ENCODE assay signal across 8 cellular contexts in genomic region chr19:1206063-1206732, GRCh38. TPM values are rescaled to one million over a fixed set of nuclear protein-coding genes. Genes with fewer than 3 reads are reported as not detected.
DNase-seq lines count a peak whose midpoint lies in the region; ATAC-seq and TF ChIP-seq lines count a peak whose summit lies in the region.

No MANE protein-coding gene starts in this region.

- H3K23ac ChIP-seq in mesenchymal stem cell (ENCODE audit: low read length in 2 of 2) = no peak overlapping the region

- TF ChIP-seq CTCF in brain microvascular endothelial cell (IDR thresholded peaks at IDR 0.05; ENCODE audit: low read depth, low read length, missing control alignments) = no peak
- TF ChIP-seq CTCF in uterus (IDR thresholded peaks at IDR 0.05) = no peak

- no peaks in the 10 kb centered on the region for H3K27me3 ChIP-seq in brain microvascular endothelial cell (replicated peaks)
- H3K27me3 ChIP-seq in mesenchymal stem cell (ENCODE audit: control insufficient read depth in 1 of 2, insufficient read depth in 1 of 2, low read length in 2 of 2) = no peaks in the 10 kb centered on the region
- H3K27me3 ChIP-seq in uterus = no peaks in the 10 kb centered on the region

- peak overlapping the region; percentile 93 for H2BK5ac ChIP-seq in mesenchymal stem cell (ENCODE audit: low read depth, low read length, poor library complexity, severe bottlenecking)

- peak overlapping the region; percentile 59 to 72 for H3K18ac ChIP-seq in mesenchymal stem cell (ENCODE audit: low read depth in 1 of 2, low read length in 2 of 2)

- H3K36me3 ChIP-seq in brain microvascular endothelial cell (replicated peaks) = peaks cover 3% of the 10 kb centered on the region
- peaks cover 6 to 26% of the 10 kb centered on the region in 2 experiments for H3K36me3 ChIP-seq in mesenchymal stem cell (ENCODE audit: control insufficient read depth in 1 of 2, insufficient read depth in 2 of 2, low read depth in 1 of 2, low read length in 2 of 2)
- H3K36me3 ChIP-seq in uterus = no peaks in the 10 kb centered on the region

- H4K8ac ChIP-seq in mesenchymal stem cell (ENCODE audit: low read length) = no peak overlapping the region

- H2AK5ac ChIP-seq in mesenchymal stem cell (ENCODE audit: low read length, severe bottlenecking) = no peak overlapping the region

- peak; percentile 18 for DNase-seq in stimulated activated CD4-positive, alpha-beta T cell treated with anti-CD3 and anti-CD28 coated beads, Interleukin-4, amount 100 ng/mL, for 1 hour
- DNase-seq in stimulated activated CD4-positive, alpha-beta T cell treated with anti-CD3 and anti-CD28 coated beads, Interleukin-12 subunit alpha, Interleukin-12 subunit beta, amount 100 ng/mL, for 4 hours = no peak
- DNase-seq in brain microvascular endothelial cell = no peak
- DNase-seq in mesenchymal stem cell = no peak
- DNase-seq in uterus = no peak
- DNase-seq in COLO829 (ENCODE audit: low spot score) = no peak
- no peak for DNase-seq in caudate nucleus (lab: John Stamatoyannopoulos, UW)

- H3K9me3 ChIP-seq in mesenchymal stem cell (ENCODE audit: control insufficient read depth, low read length) (no peaks in the 10 kb centered on the region), uterus (no peaks in the 10 kb centered on the region)

- peaks cover 4% of the 10 kb centered on the region for H3K79me1 ChIP-seq in mesenchymal stem cell (replicated peaks; ENCODE audit: low read length, poor library complexity, severe bottlenecking)

- TF ChIP-seq POLR2A in uterus (IDR thresholded peaks at IDR 0.05) = no peak

- in situ Hi-C loops in brain microvascular endothelial cell (cut with HindIII; ENCODE audit: low pct_ligation_motif_present, low sequenced_read_pairs) = no loop called here

- peak overlapping the region; percentile 36 for H4K91ac ChIP-seq in mesenchymal stem cell (ENCODE audit: low read length)

- no peak for ATAC-seq in HG03025 (IDR thresholded peaks at IDR 0.05; ENCODE audit: low FRiP score, unreplicated experiment)

- no peak overlapping the region for H2AFZ ChIP-seq in mesenchymal stem cell (ENCODE audit: low read depth, low read length)

- peaks cover 33% of the 10 kb centered on the region for H3K4me1 ChIP-seq in mesenchymal stem cell (ENCODE audit: control insufficient read depth, insufficient read depth, low read depth, low read length)
- peaks cover 0 to 9% of the 10 kb centered on the region in 2 donors for H3K4me1 ChIP-seq in uterus

- H2BK12ac ChIP-seq in mesenchymal stem cell (ENCODE audit: low read length in 2 of 2) = no peak overlapping the region

- peak overlapping the region; percentile 48 to 70 for H3K14ac ChIP-seq in mesenchymal stem cell (ENCODE audit: low read length in 2 of 2)

- H3K9ac ChIP-seq in mesenchymal stem cell (ENCODE audit: low read length) = peak overlapping the region; percentile 89

- WGBS in mesenchymal stem cell = under 1% methylated on average over 54 of the region's 90 CpGs

- no peak overlapping the region for H2BK15ac ChIP-seq in mesenchymal stem cell (ENCODE audit: low read depth, poor library complexity, severe bottlenecking)

- H3K4ac ChIP-seq in mesenchymal stem cell (ENCODE audit: low read depth in 1 of 2, low read length in 2 of 2) = peak overlapping the region; percentile 90

- intact Hi-C loops in uterus (cut with DNase I; ENCODE audit: low total_unique reads) = no loop called here

- H3K4me3 ChIP-seq in brain microvascular endothelial cell (ENCODE audit: low read depth, low read length) (peak overlapping the region; percentile 70), mesenchymal stem cell (ENCODE audit: insufficient read depth in 1 of 2, low read depth in 1 of 2, low read length in 2 of 2) (peak overlapping the region; percentile 83 to 94), uterus (peak overlapping the region; percentile 68 to 71)

- H2BK120ac ChIP-seq in mesenchymal stem cell (ENCODE audit: low read depth, low read length) = peak overlapping the region; percentile 73

- H3K27ac ChIP-seq in brain microvascular endothelial cell = peak overlapping the region; percentile 28
- peak overlapping the region; percentile 37 for H3K27ac ChIP-seq in mesenchymal stem cell (ENCODE audit: low read length, poor library complexity, severe bottlenecking)
- H3K27ac ChIP-seq in uterus = peak overlapping the region; percentile 65 to 89
- H3K27ac ChIP-seq in caudate nucleus (ENCODE audit: low read depth, low read length) = no peak overlapping the region

- H3K4me2 ChIP-seq in mesenchymal stem cell (ENCODE audit: low read length, poor library complexity, severe bottlenecking) = peak overlapping the region; percentile 64

RNA-seq across cellular contexts. Expression of gene STK11, which starts 0.6 kb away (rescaled TPM):
- polyA plus RNA-seq in mesenchymal stem cell (2013, experiment 1 of 2) = 31.4 TPM
- 31.8 TPM for polyA plus RNA-seq in mesenchymal stem cell (2013, experiment 2 of 2)
- 10 to 100 TPM; 17.4 to 62.8 (median 43.3) TPM for total RNA-seq in uterus

RNA-seq across cellular contexts. Expression of gene CBARP, which starts 31.6 kb away (rescaled TPM):
- polyA plus RNA-seq in mesenchymal stem cell (2013, experiment 1 of 2) = 8.1 TPM
- polyA plus RNA-seq in mesenchymal stem cell (2013, experiment 2 of 2) = 8.0 TPM
- 1 to 10 TPM in 2 of 4 donors, under 1 TPM in 1, not detected in 1; 0.26 to 1.5 (median 1.0) TPM for total RNA-seq in uterus

RNA-seq across cellular contexts. Expression of gene SBNO2, which starts 32.1 kb away (rescaled TPM):
- 32.3 TPM for polyA plus RNA-seq in mesenchymal stem cell (2013, experiment 1 of 2)
- 31.7 TPM for polyA plus RNA-seq in mesenchymal stem cell (2013, experiment 2 of 2)
- total RNA-seq in uterus = 100 to 1,000 TPM in 1 of 4 donors, 10 to 100 TPM in 1, 1 to 10 TPM in 2; 4.4 to 107 (median 10.7) TPM

RNA-seq across cellular contexts. Expression of gene ATP5F1D, which starts 35.4 kb away (rescaled TPM):
- 121 TPM for polyA plus RNA-seq in mesenchymal stem cell (2013, experiment 1 of 2)
- 127 TPM for polyA plus RNA-seq in mesenchymal stem cell (2013, experiment 2 of 2)
- 100 to 1,000 TPM in 2 of 4 donors, 10 to 100 TPM in 1, 1 to 10 TPM in 1; 4.7 to 164 (median 68.9) TPM for total RNA-seq in uterus

RNA-seq across cellular contexts. Expression of gene MIDN, which starts 42.2 kb away (rescaled TPM):
- 58.6 TPM for polyA plus RNA-seq in mesenchymal stem cell (2013, experiment 1 of 2)
- polyA plus RNA-seq in mesenchymal stem cell (2013, experiment 2 of 2) = 58.0 TPM
- 100 to 1,000 TPM in 1 of 4 donors, 10 to 100 TPM in 2, under 1 TPM in 1; 0.77 to 108 (median 15.0) TPM for total RNA-seq in uterus
